Comparison of ENCODE assay signal across 25 cellular contexts in the genomic region with DNA sequence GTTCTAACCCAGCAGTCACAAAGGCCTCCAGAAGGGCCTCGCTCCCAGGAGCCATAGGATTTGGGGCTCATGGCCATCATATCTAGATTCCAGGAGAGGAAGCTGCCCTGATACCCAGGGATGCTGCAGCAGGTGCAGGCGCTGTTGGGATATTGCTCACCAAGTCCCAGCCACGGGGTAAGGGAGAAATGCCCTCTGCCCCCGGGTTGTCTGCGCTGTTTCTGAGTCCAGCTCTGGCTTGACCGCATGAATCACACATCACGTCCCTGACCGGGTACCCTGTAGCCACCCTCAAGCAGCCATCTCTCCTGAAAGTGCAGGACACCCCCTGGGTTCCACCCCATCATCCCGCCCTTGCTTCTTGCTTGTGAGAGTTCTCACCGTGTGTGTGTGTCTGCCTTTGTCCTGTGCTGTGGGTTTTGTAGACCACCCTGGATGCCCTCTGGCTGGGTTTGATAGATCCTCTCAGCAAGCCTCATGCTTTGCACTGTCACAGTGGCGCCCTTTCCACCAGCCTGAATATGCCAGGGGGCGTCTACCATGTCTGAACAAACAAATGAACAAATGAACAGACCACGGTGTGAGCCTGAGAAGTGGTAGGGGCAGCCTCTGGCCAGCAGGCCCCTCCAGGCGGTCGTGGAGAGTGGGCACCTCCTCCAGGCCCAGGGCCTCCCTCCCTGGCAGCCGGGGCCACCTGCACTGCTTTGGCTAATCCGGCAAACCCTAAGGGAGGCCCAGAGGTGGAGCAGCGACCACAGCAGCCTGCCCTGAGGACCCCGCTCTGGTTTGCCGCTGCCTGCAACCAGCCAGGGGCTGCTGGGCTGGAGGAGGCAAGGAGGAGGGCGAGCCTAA. TPM values are rescaled to one million over a fixed set of nuclear protein-coding genes. Genes with fewer than 3 reads are reported as not detected.
A peak's percentile ranks its signal among the peaks of the same experiment; 100 is the strongest.
DNase-seq lines count a peak whose midpoint lies in the region; ATAC-seq lines count a peak whose summit lies in the region.
"Had no signal": no experiment of that assay in that cellular context is flagged by ENCODE, and none has a peak within 500 bp of the region (broad histone marks: within the 10 kb centered on the region; RNA-seq: fewer than 3 reads in every experiment).

No MANE protein-coding gene starts in this region.

- no peak for ATAC-seq in activated naive CD8-positive, alpha-beta T cell treated with anti-CD3 and anti-CD28 coated beads, Interleukin-2, amount 10 ng/mL, durations not matched to agents 7 days and 5 days (ENCODE audit: low read depth)
- no peak for ATAC-seq in activated naive CD8-positive, alpha-beta T cell treated with anti-CD3 and anti-CD28 coated beads, Interleukin-2, amount 50 U/mL, for 24 hours
- ATAC-seq in left lobe of liver: no peak
- no peak for ATAC-seq in HG03039 (IDR thresholded peaks at IDR 0.05; ENCODE audit: unreplicated experiment)
- ATAC-seq: K562, left colon had no signal

- peak overlapping the region; percentile 27; the same call in 1 of the 2 replicates for H3K27ac ChIP-seq in Karpas-422 (ENCODE audit: low read length)
- H3K27ac ChIP-seq: dorsolateral prefrontal cortex, RWPE1 had no signal

- no peaks in the 10 kb centered on the region for H4K20me1 ChIP-seq in Karpas-422 (ENCODE audit: insufficient read depth, low read depth, low read length)

- H3K4me1 Mint-ChIP-seq in activated naive CD8-positive, alpha-beta T cell treated with anti-CD3 and anti-CD28 coated beads, Interleukin-2, amount 10 ng/mL, durations not matched to agents 7 days and 5 days: peaks cover 1% of the 10 kb centered on the region
- H3K4me1 Mint-ChIP-seq in activated naive CD8-positive, alpha-beta T cell treated with anti-CD3 and anti-CD28 coated beads, Interleukin-2, amount 50 U/mL, for 24 hours: no peaks in the 10 kb centered on the region
- H3K4me1 Mint-ChIP-seq: activated B cell treated with CpG ODN at 0.5 μM for 24 hours had no signal

- H3K9ac ChIP-seq in Karpas-422 (ENCODE audit: low read length): peak overlapping the region; percentile 32

- H3K9me3 Mint-ChIP-seq in activated naive CD8-positive, alpha-beta T cell treated with anti-CD3 and anti-CD28 coated beads, Interleukin-2, amount 10 ng/mL, durations not matched to agents 7 days and 5 days: peaks cover 1% of the 10 kb centered on the region
- no peaks in the 10 kb centered on the region for H3K9me3 Mint-ChIP-seq in activated naive CD8-positive, alpha-beta T cell treated with anti-CD3 and anti-CD28 coated beads, Interleukin-2, amount 50 U/mL, for 24 hours
- H3K9me3 Mint-ChIP-seq: activated B cell treated with CpG ODN at 0.5 μM for 24 hours had no signal

- H3K4me3 Mint-ChIP-seq in activated naive CD8-positive, alpha-beta T cell treated with anti-CD3 and anti-CD28 coated beads, Interleukin-2, amount 10 ng/mL, durations not matched to agents 7 days and 5 days: no peak overlapping the region
- no peak overlapping the region for H3K4me3 Mint-ChIP-seq in activated naive CD8-positive, alpha-beta T cell treated with anti-CD3 and anti-CD28 coated beads, Interleukin-2, amount 50 U/mL, for 24 hours
- H3K4me3 Mint-ChIP-seq: activated B cell treated with CpG ODN at 0.5 μM for 24 hours had no signal

- peak overlapping the region; percentile 56 for H3K4me2 ChIP-seq in Karpas-422 (ENCODE audit: low read depth, low read length, poor library complexity, severe bottlenecking)

- no peaks in the 10 kb centered on the region for H3K27me3 ChIP-seq in Karpas-422 (ENCODE audit: low read length)
- H3K27me3 ChIP-seq: dorsolateral prefrontal cortex had no signal

- peak overlapping the region; percentile 50; the same call in 1 of the 2 replicates for H3K4me3 ChIP-seq in Karpas-422 (ENCODE audit: low read length)
- H3K4me3 ChIP-seq: adrenal gland, dorsolateral prefrontal cortex, K562, skin epidermis, thoracic aorta had no signal

- H3K27ac Mint-ChIP-seq in activated naive CD8-positive, alpha-beta T cell treated with anti-CD3 and anti-CD28 coated beads, Interleukin-2, amount 10 ng/mL, durations not matched to agents 7 days and 5 days: no peak overlapping the region
- H3K27ac Mint-ChIP-seq in activated naive CD8-positive, alpha-beta T cell treated with anti-CD3 and anti-CD28 coated beads, Interleukin-2, amount 50 U/mL, for 24 hours: no peak overlapping the region
- H3K27ac Mint-ChIP-seq: activated B cell treated with CpG ODN at 0.5 μM for 24 hours, progenitor cell of endocrine pancreas had no signal

- no peaks in the 10 kb centered on the region for H3K9me3 ChIP-seq in Karpas-422 (ENCODE audit: low read length)
- H3K9me3 ChIP-seq: adrenal gland, thoracic aorta had no signal

- H3K9me2 ChIP-seq in Karpas-422 (replicated peaks; ENCODE audit: insufficient read depth, low read length): no peaks in the 10 kb centered on the region

- peaks cover 16% of the 10 kb centered on the region for H3K27me3 Mint-ChIP-seq in activated naive CD8-positive, alpha-beta T cell treated with anti-CD3 and anti-CD28 coated beads, Interleukin-2, amount 10 ng/mL, durations not matched to agents 7 days and 5 days
- H3K27me3 Mint-ChIP-seq in activated naive CD8-positive, alpha-beta T cell treated with anti-CD3 and anti-CD28 coated beads, Interleukin-2, amount 50 U/mL, for 24 hours: peaks cover 3% of the 10 kb centered on the region

- DNase-seq in activated naive CD8-positive, alpha-beta T cell treated with anti-CD3 and anti-CD28 coated beads, Interleukin-2, amount 10 ng/mL, durations not matched to agents 7 days and 5 days: peak; percentile 15
- no peak for DNase-seq in activated naive CD8-positive, alpha-beta T cell treated with anti-CD3 and anti-CD28 coated beads, Interleukin-2, amount 50 U/mL, for 24 hours
- DNase-seq in Karpas-422: peak; percentile 55
- peak; percentile 40 for DNase-seq in left lobe of liver (ENCODE audit: low spot score)
- peak; percentile 11 for DNase-seq in stimulated activated CD8-positive, alpha-beta memory T cell treated with anti-CD3 and anti-CD28 coated beads, Interleukin-4, amount 100 ng/mL, for 48 hours
- no peak for DNase-seq in NCI-H748 treated with DMSO at 0.1 percent for 48 hours (lab: John Stamatoyannopoulos, UW)
- no peak for DNase-seq in NCI-H2107 treated with DMSO at 0.1 percent for 48 hours (lab: John Stamatoyannopoulos, UW; ENCODE audit: unreplicated experiment)
- DNase-seq: activated B cell treated with CpG ODN at 0.5 μM for 24 hours; DMS79 treated with DMSO at 0.1 percent for 48 hours; HCEC 1CT; left colon; NCI-H1436 treated with DMSO at 0.1 percent for 48 hours; NCI-H526 treated with DMSO at 0.1 percent for 48 hours; stimulated activated CD4-positive, alpha-beta T cell treated with anti-CD3 and anti-CD28 coated beads, Interleukin-2, amount 100 ng/mL, for 24 hours; stimulated activated naive CD4-positive, alpha-beta T cell; T1000 had no signal

- H2AFZ ChIP-seq in Karpas-422 (ENCODE audit: low read length): no peak overlapping the region

- POLR2A ChIA-PET in activated naive CD8-positive, alpha-beta T cell treated with anti-CD3 and anti-CD28 coated beads, Interleukin-2, amount 10 ng/mL, durations not matched to agents 7 days and 5 days (lab: Charles Lee): no interaction called here

- peaks cover 55% of the 10 kb centered on the region for H3K4me1 ChIP-seq in Karpas-422 (ENCODE audit: low read length)
- H3K4me1 ChIP-seq: adrenal gland had no signal

- H3K79me2 ChIP-seq in Karpas-422 (ENCODE audit: low read length): no peaks in the 10 kb centered on the region

- no peaks in the 10 kb centered on the region for H3K36me3 ChIP-seq in Karpas-422 (ENCODE audit: insufficient read depth, low read length)
- H3K36me3 ChIP-seq: adrenal gland, thoracic aorta had no signal

- no peaks in the 10 kb centered on the region for H3K36me3 Mint-ChIP-seq in activated naive CD8-positive, alpha-beta T cell treated with anti-CD3 and anti-CD28 coated beads, Interleukin-2, amount 10 ng/mL, durations not matched to agents 7 days and 5 days
- no peaks in the 10 kb centered on the region for H3K36me3 Mint-ChIP-seq in activated naive CD8-positive, alpha-beta T cell treated with anti-CD3 and anti-CD28 coated beads, Interleukin-2, amount 50 U/mL, for 24 hours (ENCODE audit: low read depth)

RNA-seq across cellular contexts. Expression of a gene that starts 32.1 kb away (rescaled TPM):
- under 1 TPM; 0.17 to 0.26 TPM for total RNA-seq in activated naive CD8-positive, alpha-beta T cell treated with anti-CD3 and anti-CD28 coated beads, Interleukin-2, amount 10 ng/mL, durations not matched to agents 7 days and 5 days
- total RNA-seq in Karpas-422 (2014; rRNA removed; shearing (Covaris generic); ENCODE audit: low replicate concordance): not detected in 2 replicates
- total RNA-seq in left lobe of liver: 11.4 TPM
- total RNA-seq: endothelial cell of umbilical vein, K562 had no signal

RNA-seq across cellular contexts. Expression of a gene that starts 49.5 kb away (rescaled TPM):
- total RNA-seq in activated naive CD8-positive, alpha-beta T cell treated with anti-CD3 and anti-CD28 coated beads, Interleukin-2, amount 10 ng/mL, durations not matched to agents 7 days and 5 days: 10 to 100 TPM; 14.0 to 15.0 TPM
- total RNA-seq in Karpas-422 (2014; rRNA removed; shearing (Covaris generic); ENCODE audit: low replicate concordance): not detected in 2 replicates
- total RNA-seq in left lobe of liver: 1.3 TPM
- total RNA-seq: progenitor cell of endocrine pancreas had no signal

RNA-seq across cellular contexts. Expression of a gene that starts 54.1 kb away (rescaled TPM):
- total RNA-seq in activated naive CD8-positive, alpha-beta T cell treated with anti-CD3 and anti-CD28 coated beads, Interleukin-2, amount 10 ng/mL, durations not matched to agents 7 days and 5 days: 10 to 100 TPM; 12.2 to 14.7 TPM
- not detected in 2 replicates for total RNA-seq in Karpas-422 (2014; rRNA removed; shearing (Covaris generic); ENCODE audit: low replicate concordance)
- not detected for total RNA-seq in left lobe of liver
- total RNA-seq: adrenal gland, endothelial cell of umbilical vein, K562, thoracic aorta had no signal

Comparison
In these comparisons a context has a peak if more than half of its experiments do, and no peak if none do; other contexts are left out.
1. DNase-seq: peak in activated naive CD8-positive, alpha-beta T cell treated with anti-CD3 and anti-CD28 coated beads, Interleukin-2, amount 10 ng/mL, durations not matched to agents 7 days and 5 days (single experiment), Karpas-422 (single experiment), left lobe of liver (single experiment) and stimulated activated CD8-positive, alpha-beta memory T cell treated with anti-CD3 and anti-CD28 coated beads, Interleukin-4, amount 100 ng/mL, for 48 hours (single experiment); none in activated naive CD8-positive, alpha-beta T cell treated with anti-CD3 and anti-CD28 coated beads, Interleukin-2, amount 50 U/mL, for 24 hours (single experiment), NCI-H748 treated with DMSO at 0.1 percent for 48 hours (single experiment) and NCI-H2107 treated with DMSO at 0.1 percent for 48 hours (single experiment).
2. RNA of a gene that starts 54.1 kb away (total RNA-seq): 12.2 to 14.7 TPM in activated naive CD8-positive, alpha-beta T cell treated with anti-CD3 and anti-CD28 coated beads, Interleukin-2, amount 10 ng/mL, durations not matched to agents 7 days and 5 days; not detected in left lobe of liver (single experiment) and not detected in Karpas-422; every median in the first group is over 10 times any median in the second.